Comparison of ENCODE assay signal across 3 cellular contexts in genomic region chr5:29878599-29878998, GRCh38.
TF ChIP-seq lines count a peak whose summit lies in the region.

No MANE protein-coding gene starts in this region.

TF ChIP-seq in A549, 52 proteins besides CTCF, POLR2A, EP300 and RAD21:
- TF ChIP-seq MYC (IDR thresholded peaks at IDR 0.05; ENCODE audit: borderline replicate concordance, low read length) (no peak), USF2 (IDR thresholded peaks at IDR 0.05) (no peak), NR3C1 (IDR thresholded peaks at IDR 0.05) (no peak), HEYL (CRISPR knock-in tag; IDR thresholded peaks at IDR 0.05) (no peak), CEBPB (IDR thresholded peaks at IDR 0.05) (no peak), MAFK (IDR thresholded peaks at IDR 0.05; ENCODE audit: partially characterized antibody) (peak; percentile 17)

TF ChIP-seq in IMR-90, 13 proteins besides CTCF, POLR2A, EP300 and RAD21:
- TF ChIP-seq MAZ (IDR thresholded peaks at IDR 0.05; ENCODE audit: borderline replicate concordance, low read depth, low read length), result no peak
- peak; percentile 48; the same call in 1 of the 2 replicates for TF ChIP-seq MAFK (IDR thresholded peaks at IDR 0.05; ENCODE audit: low read depth, low read length)

TF ChIP-seq in K562, 482 proteins besides CTCF, POLR2A, EP300 and RAD21:
- TF ChIP-seq CHCHD3 (CRISPR knock-in tag; IDR thresholded peaks at IDR 0.05) (no peak), ZNF589 (CRISPR knock-in tag; IDR thresholded peaks at IDR 0.05; ENCODE audit: low read depth) (no peak), ZC3H8 (IDR thresholded peaks at IDR 0.05) (no peak), C11orf30 (IDR thresholded peaks at IDR 0.05; ENCODE audit: low read depth) (peak; percentile 38; the same call in 1 of the 2 replicates), NR2C2 (CRISPR knock-in tag; IDR thresholded peaks at IDR 0.05) (no peak), NR2C2 (tag; IDR thresholded peaks at IDR 0.05) (no peak), ZNF316 (IDR thresholded peaks at IDR 0.05) (peak; percentile 79), STAT6 (CRISPR knock-in tag; IDR thresholded peaks at IDR 0.05) (no peak), SMARCB1 (IDR thresholded peaks at IDR 0.05; ENCODE audit: insufficient read length, low read depth) (no peak), ZEB2 (IDR thresholded peaks at IDR 0.05) (no peak), MAFK (IDR thresholded peaks at IDR 0.05; ENCODE audit: low read length) (peak; percentile 19; the same call in 1 of the 2 replicates), IRF9 (tag; IDR thresholded peaks at IDR 0.05) (no peak), MAFG (tag; conservative IDR thresholded peaks at IDR 0.05) (peak; percentile 36; the same call in 1 of the 2 replicates), BHLHE40 (IDR thresholded peaks at IDR 0.05; ENCODE audit: low read length) (no peak), IRF1 (CRISPR knock-in tag; IDR thresholded peaks at IDR 0.05; ENCODE audit: borderline replicate concordance) (no peak), THRA (IDR thresholded peaks at IDR 0.05) (no peak), ZNF24 (IDR thresholded peaks at IDR 0.05) (no peak)
